ENCODE assay signal across 18 cellular contexts in the genomic region with DNA sequence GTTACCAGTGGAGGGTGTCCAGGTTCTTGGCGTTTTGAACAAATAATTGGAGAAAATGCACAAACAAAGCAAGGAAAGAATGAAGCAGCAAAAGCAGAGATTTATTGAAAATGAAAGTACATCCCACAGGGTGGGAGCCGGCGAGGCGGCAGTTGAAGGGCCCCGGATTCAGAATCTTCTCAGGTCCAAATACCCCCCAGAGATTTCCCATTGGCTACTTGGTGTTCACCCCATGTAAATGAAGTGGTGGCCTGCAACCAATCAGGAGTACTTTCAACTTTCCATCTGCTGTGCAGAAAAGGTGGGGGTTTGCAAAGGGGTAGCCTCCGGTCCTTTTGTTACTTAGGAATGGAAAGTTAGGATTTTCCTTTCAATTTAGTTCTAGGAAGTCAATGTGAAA.
"Had no signal": no experiment of that assay in that cellular context is flagged by ENCODE, and none has a peak within 500 bp of the region (broad histone marks: within the 10 kb centered on the region; RNA-seq: fewer than 3 reads in every experiment).

No MANE protein-coding gene starts in this region.

- H3K36me3 ChIP-seq: heart left ventricle, tibial nerve had no signal

- DNase-seq: activated CD4-positive, alpha-beta memory T cell treated with anti-CD3 and anti-CD28 coated beads, Interleukin-2, amount 10 ng/mL, durations not matched to agents 7 days and 5 days; activated CD4-positive, alpha-beta T cell treated with anti-CD3 and anti-CD28 coated beads, Interleukin-2, amount 10 ng/mL, durations not matched to agents 24 days and 14 days; activated effector memory CD4-positive, alpha-beta T cell treated with Interleukin-2 at 50 U/mL for 16 hours; activated naive CD4-positive, alpha-beta T cell treated with anti-CD3 and anti-CD28 coated beads for 36 hours; activated naive CD8-positive, alpha-beta T cell treated with anti-CD3 and anti-CD28 coated beads, Interleukin-2, amount 50 U/mL, for 24 hours; activated T-cell treated with anti-CD3 and anti-CD28 coated beads, Interleukin-2, amount 50 U/mL, for 72 hours; cerebellar nuclear complex; endodermal cell; heart left ventricle; islet precursor cell; left colon; mesenchymal stem cell; mucosa of descending colon; small intestine; stimulated activated CD4-positive, alpha-beta T cell treated with anti-CD3 and anti-CD28 coated beads, Interleukin-2, amount 100 ng/mL, for 24 hours; stimulated activated naive CD8-positive, alpha-beta T cell treated with anti-CD3 and anti-CD28 coated beads, Interleukin-15, amount 100 ng/mL, for 72 hours had no signal

- H3K4me1 ChIP-seq: heart left ventricle, tibial nerve had no signal

- H3K27me3 ChIP-seq: heart left ventricle, tibial nerve had no signal

- H3K27ac ChIP-seq: coronary artery, heart left ventricle, tibial nerve had no signal

- H3K4me3 ChIP-seq: coronary artery, heart left ventricle, mucosa of descending colon, tibial nerve had no signal

- H3K9me3 ChIP-seq: heart left ventricle, mucosa of descending colon, tibial nerve had no signal
